8 cellular contexts compared by ENCODE assay signal in the genomic region with DNA sequence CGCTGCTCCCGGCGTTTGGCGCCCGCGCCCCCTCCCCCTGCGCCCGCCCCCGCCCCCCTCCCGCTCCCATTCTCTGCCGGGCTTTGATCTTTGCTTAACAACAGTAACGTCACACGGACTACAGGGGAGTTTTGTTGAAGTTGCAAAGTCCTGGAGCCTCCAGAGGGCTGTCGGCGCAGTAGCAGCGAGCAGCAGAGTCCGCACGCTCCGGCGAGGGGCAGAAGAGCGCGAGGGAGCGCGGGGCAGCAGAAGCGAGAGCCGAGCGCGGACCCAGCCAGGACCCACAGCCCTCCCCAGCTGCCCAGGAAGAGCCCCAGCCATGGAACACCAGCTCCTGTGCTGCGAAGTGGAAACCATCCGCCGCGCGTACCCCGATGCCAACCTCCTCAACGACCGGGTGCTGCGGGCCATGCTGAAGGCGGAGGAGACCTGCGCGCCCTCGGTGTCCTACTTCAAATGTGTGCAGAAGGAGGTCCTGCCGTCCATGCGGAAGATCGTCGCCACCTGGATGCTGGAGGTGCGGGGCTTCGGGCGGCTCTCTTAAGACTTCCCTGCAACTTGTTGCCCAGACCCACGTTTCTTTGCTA. TPM values are rescaled to one million over a fixed set of nuclear protein-coding genes. Genes with fewer than 3 reads are reported as not detected.
DNase-seq lines count a peak whose midpoint lies in the region; ATAC-seq, FAIRE-seq and TF ChIP-seq lines count a peak whose summit lies in the region.

A gene (plus strand): TSS at position 162 of the 587 bp plus-strand sequence. CDS start 158 bp downstream, at position 320.

- peak within 1 kb of the TSS; percentile 82 for H3K4me3 Mint-ChIP-seq in activated T-helper 1 cell treated with anti-CD3 and anti-CD28 coated beads, Interleukin-12 subunit alpha, Interleukin-12 subunit beta, Interleukin-2, Interleukin-4 antibody, amounts not matched to agents 30 ng/mL and 10 ng/mL and 1 ng/mL, durations not matched to agents 14 hours and 24 hours and 36 hours
- H3K4me3 Mint-ChIP-seq in natural killer cell = peak within 1 kb of the TSS; percentile 84
- peak within 1 kb of the TSS; percentile 99 for H3K4me3 Mint-ChIP-seq in type B pancreatic cell

- DNase-seq in GM12891 (ENCODE audit: insufficient read length, low spot score) (no peak), NCI-H526 (lab: John Stamatoyannopoulos, UW) (peak; percentile 85 to 93), foreskin keratinocyte (peak; percentile 61 to 80), natural killer cell (no peak), type B pancreatic cell (ENCODE audit: extremely low spot score, unreplicated experiment) (peak; percentile 88)
- DNase-seq in activated T-helper 1 cell treated with anti-CD3 and anti-CD28 coated beads, Interleukin-12 subunit alpha, Interleukin-12 subunit beta, Interleukin-2, Interleukin-4 antibody, amounts not matched to agents 30 ng/mL and 10 ng/mL and 1 ng/mL, durations not matched to agents 14 hours and 24 hours and 36 hours (ENCODE audit: low spot score) = no peak

- peak; percentile 67 for FAIRE-seq in GM12891 (lab: Jason Lieb, UNC)

- ATAC-seq in foreskin keratinocyte = peak; percentile 55
- peak in 2 of 3 donors; percentile 23 to 35 for ATAC-seq in natural killer cell
- no peak for ATAC-seq in HG02852 (IDR thresholded peaks at IDR 0.05; ENCODE audit: unreplicated experiment)

- peak; percentile 78 for TF ChIP-seq POLR2A in GM12891 (IDR thresholded peaks at IDR 0.05; ENCODE audit: low read depth, low read length)

- no peaks in the 10 kb centered on the region for H3K4me1 Mint-ChIP-seq in activated T-helper 1 cell treated with anti-CD3 and anti-CD28 coated beads, Interleukin-12 subunit alpha, Interleukin-12 subunit beta, Interleukin-2, Interleukin-4 antibody, amounts not matched to agents 30 ng/mL and 10 ng/mL and 1 ng/mL, durations not matched to agents 14 hours and 24 hours and 36 hours (ENCODE audit: low read depth)
- peaks cover 9 to 28% of the 10 kb centered on the region in 2 donors for H3K4me1 Mint-ChIP-seq in natural killer cell
- peaks cover 6% of the 10 kb centered on the region for H3K4me1 Mint-ChIP-seq in type B pancreatic cell (ENCODE audit: unreplicated experiment)

- peak within 1 kb of the TSS; percentile 100 for H3K27ac ChIP-seq in 22Rv1
- H3K27ac ChIP-seq in foreskin keratinocyte = peak within 1 kb of the TSS; percentile 88

- H3K27ac Mint-ChIP-seq in activated T-helper 1 cell treated with anti-CD3 and anti-CD28 coated beads, Interleukin-12 subunit alpha, Interleukin-12 subunit beta, Interleukin-2, Interleukin-4 antibody, amounts not matched to agents 30 ng/mL and 10 ng/mL and 1 ng/mL, durations not matched to agents 14 hours and 24 hours and 36 hours = peak within 1 kb of the TSS; percentile 84
- H3K27ac Mint-ChIP-seq in natural killer cell = peak within 1 kb of the TSS in 1 of 2 donors; percentile 84
- H3K27ac Mint-ChIP-seq in type B pancreatic cell = peak within 1 kb of the TSS; percentile 98

- TF ChIP-seq CTCF in 22Rv1 (IDR thresholded peaks at IDR 0.05) (no peak; the same call in 1 of the 2 replicates), foreskin keratinocyte (conservative IDR thresholded peaks at IDR 0.05) (peak; percentile 41), natural killer cell (IDR thresholded peaks at IDR 0.05) (no peak), type B pancreatic cell (conservative IDR thresholded peaks at IDR 0.05) (peak; percentile 43)

- H3K4me1 ChIP-seq in foreskin keratinocyte = no peaks in the 10 kb centered on the region

- intact Hi-C loops in activated T-helper 1 cell treated with anti-CD3 and anti-CD28 coated beads, Interleukin-12 subunit alpha, Interleukin-12 subunit beta, Interleukin-2, Interleukin-4 antibody, amounts not matched to agents 30 ng/mL and 10 ng/mL and 1 ng/mL, durations not matched to agents 14 hours and 24 hours and 36 hours (cut with micrococcal nuclease) = loop anchor here (2.0 to 5.0 kb wide), 3 partner anchors 304 to 802 kb away; no protein-coding TSS in a partner anchor
- intact Hi-C loops in natural killer cell (cut with micrococcal nuclease) = no loop called here

- H3K27me3 ChIP-seq in foreskin keratinocyte = peaks cover 15% of the 10 kb centered on the region

- peaks cover 33% of the 10 kb centered on the region for H3K27me3 Mint-ChIP-seq in activated T-helper 1 cell treated with anti-CD3 and anti-CD28 coated beads, Interleukin-12 subunit alpha, Interleukin-12 subunit beta, Interleukin-2, Interleukin-4 antibody, amounts not matched to agents 30 ng/mL and 10 ng/mL and 1 ng/mL, durations not matched to agents 14 hours and 24 hours and 36 hours (ENCODE audit: insufficient read depth)
- peaks cover 19 to 37% of the 10 kb centered on the region in 2 donors for H3K27me3 Mint-ChIP-seq in natural killer cell (ENCODE audit: low read depth in 2 of 2)
- H3K27me3 Mint-ChIP-seq in type B pancreatic cell = peaks cover 12% of the 10 kb centered on the region

- H3K9me3 Mint-ChIP-seq in activated T-helper 1 cell treated with anti-CD3 and anti-CD28 coated beads, Interleukin-12 subunit alpha, Interleukin-12 subunit beta, Interleukin-2, Interleukin-4 antibody, amounts not matched to agents 30 ng/mL and 10 ng/mL and 1 ng/mL, durations not matched to agents 14 hours and 24 hours and 36 hours = no peaks in the 10 kb centered on the region
- H3K9me3 Mint-ChIP-seq in natural killer cell (no peaks in the 10 kb centered on the region), type B pancreatic cell (no peaks in the 10 kb centered on the region)

- H3K36me3 Mint-ChIP-seq in activated T-helper 1 cell treated with anti-CD3 and anti-CD28 coated beads, Interleukin-12 subunit alpha, Interleukin-12 subunit beta, Interleukin-2, Interleukin-4 antibody, amounts not matched to agents 30 ng/mL and 10 ng/mL and 1 ng/mL, durations not matched to agents 14 hours and 24 hours and 36 hours (ENCODE audit: low read depth) = no peaks in the 10 kb centered on the region
- H3K36me3 Mint-ChIP-seq in natural killer cell (no peaks in the 10 kb centered on the region), type B pancreatic cell (peaks cover 4% of the 10 kb centered on the region)

TF ChIP-seq in GM12891, 5 proteins besides CTCF, POLR2A, EP300 and RAD21:
- TF ChIP-seq TAF1 (IDR thresholded peaks at IDR 0.05; ENCODE audit: low read depth, low read length) = peak; percentile 43; the same call in 1 of the 2 replicates
- peak; percentile 82 for TF ChIP-seq POLR2AphosphoS5 (IDR thresholded peaks at IDR 0.05; ENCODE audit: low read depth, low read length)
- no peak for TF ChIP-seq POU2F2 (IDR thresholded peaks at IDR 0.05; ENCODE audit: low read depth, low read length)
TF ChIP-seq in GM12891: peak in this region for 2.

RNA-seq across cellular contexts. Expression of the gene that starts here (rescaled TPM):
- 8.9 TPM for polyA plus RNA-seq in GM12891 (2012; ENCODE audit: low read depth, missing spikeins)
- total RNA-seq in activated T-helper 1 cell treated with anti-CD3 and anti-CD28 coated beads, Interleukin-12 subunit alpha, Interleukin-12 subunit beta, Interleukin-2, Interleukin-4 antibody, amounts not matched to agents 30 ng/mL and 10 ng/mL and 1 ng/mL, durations not matched to agents 14 hours and 24 hours and 36 hours = 26.4 and 28.1 TPM in 2 replicates
- total RNA-seq in foreskin keratinocyte (109 and 138 TPM in 2 replicates), natural killer cell (1 to 10 TPM; 1.4 to 2.3 (median 2.3) TPM), type B pancreatic cell (ENCODE audit: low replicate concordance) (299 and 439 TPM in 2 replicates)
- 42.6 and 45.3 TPM in 2 replicates for polyA plus RNA-seq in foreskin keratinocyte

Comparison
In these comparisons a context has a peak if more than half of its experiments do, and no peak if none do; other contexts are left out.
1. CTCF ChIP-seq: peak in foreskin keratinocyte (single experiment) and type B pancreatic cell (single experiment); none in 22Rv1 (single experiment) and natural killer cell (single experiment).
2. DNase-seq: peak in NCI-H526 (2 of 2), foreskin keratinocyte (2 of 2) and type B pancreatic cell (single experiment); none in GM12891 (single experiment), activated T-helper 1 cell treated with anti-CD3 and anti-CD28 coated beads, Interleukin-12 subunit alpha, Interleukin-12 subunit beta, Interleukin-2, Interleukin-4 antibody, amounts not matched to agents 30 ng/mL and 10 ng/mL and 1 ng/mL, durations not matched to agents 14 hours and 24 hours and 36 hours (single experiment) and natural killer cell (single experiment).
3. Peak in every context shown above with its lines, with median percentiles within 50 percentile points of each other: H3K4me3 Mint-ChIP-seq.